ENCODE assay signal across 8 cellular contexts in genomic region chr1:244272471-244273261, GRCh38.
DNase-seq lines count a peak whose midpoint lies in the region; ATAC-seq, FAIRE-seq and TF ChIP-seq lines count a peak whose summit lies in the region.

No MANE protein-coding gene starts in this region.

- H3K27ac ChIP-seq in DOHH2 (ENCODE audit: low read depth, low read length) (no peak overlapping the region), SJSA1 (peak overlapping the region; percentile 33), thoracic aorta (peak overlapping the region; percentile 31 to 42)

- ATAC-seq in thoracic aorta (ENCODE audit: insufficient number of reproducible peaks, low FRiP score, low read depth), result peak; percentile 71

- no peaks in the 10 kb centered on the region for H3K27me3 Mint-ChIP-seq in osteocyte (ENCODE audit: unreplicated experiment)

- FAIRE-seq in frontal cortex (lab: Jason Lieb, UNC), result peak; percentile 60

- H3K27ac Mint-ChIP-seq in osteocyte (ENCODE audit: unreplicated experiment), result peak overlapping the region; percentile 76

- in situ Hi-C loops in HAP-1 (cut with MboI; ENCODE audit: low sequenced_read_pairs), result loop anchor here (10.0 kb wide), 1 partner anchor 928 kb away; no protein-coding TSS in a partner anchor

- no peaks in the 10 kb centered on the region for H3K36me3 Mint-ChIP-seq in osteocyte (ENCODE audit: unreplicated experiment)

- H3K9me3 Mint-ChIP-seq in osteocyte (ENCODE audit: unreplicated experiment), result no peaks in the 10 kb centered on the region

- H3K9me3 ChIP-seq in DOHH2 (ENCODE audit: control insufficient read depth, insufficient read depth, low read length), result no peaks in the 10 kb centered on the region
- no peaks in the 10 kb centered on the region for H3K9me3 ChIP-seq in HAP-1
- peaks cover 2% of the 10 kb centered on the region; the same call in 1 of the 2 replicates for H3K9me3 ChIP-seq in SJSA1 (replicated peaks)
- no peaks in the 10 kb centered on the region for H3K9me3 ChIP-seq in thoracic aorta

- H3K9me2 ChIP-seq in DOHH2 (replicated peaks; ENCODE audit: control insufficient read depth, low read length), result no peaks in the 10 kb centered on the region

- no peaks in the 10 kb centered on the region for H3K36me3 ChIP-seq in DOHH2 (ENCODE audit: control insufficient read depth, low read length)
- no peaks in the 10 kb centered on the region for H3K36me3 ChIP-seq in HAP-1 (replicated peaks)
- no peaks in the 10 kb centered on the region for H3K36me3 ChIP-seq in SJSA1
- no peaks in the 10 kb centered on the region for H3K36me3 ChIP-seq in thoracic aorta

- H3K27me3 ChIP-seq in DOHH2 (ENCODE audit: control insufficient read depth, low read length) (no peaks in the 10 kb centered on the region; the same call in 1 of the 2 replicates), HAP-1 (ENCODE audit: low read depth) (no peaks in the 10 kb centered on the region), SJSA1 (replicated peaks) (no peaks in the 10 kb centered on the region), thoracic aorta (replicated peaks; ENCODE audit: insufficient read depth) (no peaks in the 10 kb centered on the region)

- peaks cover 30% of the 10 kb centered on the region for H3K4me1 Mint-ChIP-seq in osteocyte (ENCODE audit: unreplicated experiment)

- H3K4me1 ChIP-seq in DOHH2 (ENCODE audit: control insufficient read depth, low read length) (no peaks in the 10 kb centered on the region), HAP-1 (peaks cover 3% of the 10 kb centered on the region), SJSA1 (replicated peaks) (peaks cover 25% of the 10 kb centered on the region), thoracic aorta (ENCODE audit: control insufficient read depth in 1 of 2, low read depth in 2 of 2) (peaks cover 7 to 16% of the 10 kb centered on the region in 2 donors)

- no peaks in the 10 kb centered on the region for H3K79me2 ChIP-seq in DOHH2 (ENCODE audit: control insufficient read depth, low read length)

- H3F3A ChIP-seq in DOHH2 (ENCODE audit: control insufficient read depth, insufficient read depth), result no peaks in the 10 kb centered on the region

- H3K4me3 Mint-ChIP-seq in osteocyte (ENCODE audit: unreplicated experiment), result no peak overlapping the region

- H3K4me3 ChIP-seq in DOHH2 (ENCODE audit: low read length) (no peak overlapping the region), HAP-1 (no peak overlapping the region), SJSA1 (no peak overlapping the region), thoracic aorta (no peak overlapping the region)

- DNase-seq in HAP-1 (ENCODE audit: low spot score in 2 of 2) (peak; percentile 77 to 78), NAMALWA (ENCODE audit: low spot score) (peak; percentile 86), SJSA1 (ENCODE audit: low read depth in 1 of 2, low spot score in 2 of 2) (peak; percentile 65 to 88), frontal cortex (ENCODE audit: low spot score in 2 of 2) (peak; percentile 60 to 65), osteocyte (ENCODE audit: extremely low spot score, unreplicated experiment) (peak; percentile 89), thoracic aorta (ENCODE audit: low spot score) (no peak)
- DNase-seq in activated naive CD4-positive, alpha-beta T cell (lab: John Stamatoyannopoulos, UW), result peak; percentile 5 to 55 (median 28)

- no peaks in the 10 kb centered on the region for H4K20me1 ChIP-seq in DOHH2 (ENCODE audit: control insufficient read depth, insufficient read depth, low read depth, low read length)

- TF ChIP-seq CTCF in DOHH2 (IDR thresholded peaks at IDR 0.05; ENCODE audit: low read depth, low read length, poor library complexity, severe bottlenecking), result peak; percentile 95
- TF ChIP-seq CTCF in osteocyte (IDR thresholded peaks at IDR 0.05), result peak; percentile 98
- peak; percentile 83 for TF ChIP-seq CTCF in thoracic aorta (IDR thresholded peaks at IDR 0.05)

- H3K4me2 ChIP-seq in DOHH2 (ENCODE audit: low read length), result no peak overlapping the region
